Comparison of ENCODE assay signal across 1 cellular context in genomic region chr2:33011406-33011805, GRCh38.
TF ChIP-seq lines count a peak whose summit lies in the region.

No MANE protein-coding gene starts in this region.

TF ChIP-seq in IMR-90, 13 proteins besides CTCF, POLR2A, EP300 and RAD21 (continued from another document):
- TF ChIP-seq, protein P1, sequence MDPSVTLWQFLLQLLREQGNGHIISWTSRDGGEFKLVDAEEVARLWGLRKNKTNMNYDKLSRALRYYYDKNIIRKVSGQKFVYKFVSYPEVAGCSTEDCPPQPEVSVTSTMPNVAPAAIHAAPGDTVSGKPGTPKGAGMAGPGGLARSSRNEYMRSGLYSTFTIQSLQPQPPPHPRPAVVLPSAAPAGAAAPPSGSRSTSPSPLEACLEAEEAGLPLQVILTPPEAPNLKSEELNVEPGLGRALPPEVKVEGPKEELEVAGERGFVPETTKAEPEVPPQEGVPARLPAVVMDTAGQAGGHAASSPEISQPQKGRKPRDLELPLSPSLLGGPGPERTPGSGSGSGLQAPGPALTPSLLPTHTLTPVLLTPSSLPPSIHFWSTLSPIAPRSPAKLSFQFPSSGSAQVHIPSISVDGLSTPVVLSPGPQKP (IDR thresholded peaks at IDR 0.05; ENCODE audit: borderline replicate concordance, low read depth, low read length) = no peak
- TF ChIP-seq RCOR1 (IDR thresholded peaks at IDR 0.05; ENCODE audit: insufficient replicate concordance, low read length) = no peak
